ENCODE assay signal across 8 cellular contexts in the genomic region with DNA sequence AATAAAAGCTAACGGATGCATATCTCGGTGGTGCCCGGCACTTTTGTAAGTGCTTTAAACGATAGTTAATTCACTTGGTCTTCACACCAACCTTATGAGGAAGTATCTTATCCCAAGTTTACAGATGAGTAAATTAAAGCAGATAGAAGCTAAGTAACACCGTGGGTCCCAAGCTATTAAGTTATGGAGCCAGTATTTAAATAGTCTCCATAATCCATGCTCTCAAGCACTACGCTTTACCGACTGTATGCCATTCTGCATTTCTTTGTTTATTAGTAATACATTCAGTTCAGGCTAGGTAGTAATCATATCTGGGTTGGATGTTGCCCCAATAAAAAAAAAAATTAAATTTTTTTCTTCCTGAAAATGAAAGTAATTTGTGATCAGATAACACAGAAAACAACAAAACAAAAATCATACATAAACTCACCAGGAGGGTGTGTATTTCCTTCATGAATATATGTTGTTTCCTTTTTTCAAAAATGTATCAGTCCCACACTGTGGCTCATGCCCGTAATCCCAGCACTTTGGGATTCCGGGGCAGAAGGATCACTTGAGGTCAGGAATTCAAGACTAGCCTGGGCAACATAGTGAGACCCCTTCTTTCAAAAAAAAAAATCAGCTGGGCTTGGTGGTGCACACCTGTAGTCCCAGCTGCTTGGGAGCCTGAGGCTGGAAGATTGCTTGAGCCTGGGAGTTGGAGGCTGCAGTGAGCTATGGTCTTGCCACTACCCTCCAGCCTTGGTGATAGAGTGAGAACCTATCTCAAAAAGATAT. TPM values are rescaled to one million over a fixed set of nuclear protein-coding genes. Genes with fewer than 3 reads are reported as not detected.
DNase-seq lines count a peak whose midpoint lies in the region; ATAC-seq and TF ChIP-seq lines count a peak whose summit lies in the region.

No MANE protein-coding gene starts in this region.

- DNase-seq in H9, result no peak
- DNase-seq in fibroblast of pulmonary artery (ENCODE audit: low read depth), result no peak
- DNase-seq in HuH-7.5 (ENCODE audit: low spot score), result no peak

- H3K56ac ChIP-seq in H9 (ENCODE audit: insufficient read length, low read depth, low read length), result no peak overlapping the region

- H3K4me1 ChIP-seq in H9 (ENCODE audit: insufficient read depth, low read length) (no peaks in the 10 kb centered on the region), skeletal muscle satellite cell (ENCODE audit: control insufficient read depth, insufficient read depth, low read length) (peaks cover 4% of the 10 kb centered on the region)

- H2BK12ac ChIP-seq in H9 (ENCODE audit: insufficient read length, low read depth, low read length), result no peak overlapping the region

- H3K9ac ChIP-seq in H9 (ENCODE audit: extremely low read depth, insufficient read length, low read length), result no peak overlapping the region
- H3K9ac ChIP-seq in SU-DHL-6 (ENCODE audit: low read length), result peak overlapping the region; percentile 80
- peak overlapping the region; percentile 88 for H3K9ac ChIP-seq in skeletal muscle satellite cell (ENCODE audit: low read depth, low read length)

- H3K4ac ChIP-seq in H9 (ENCODE audit: low read depth, low read length), result no peak overlapping the region

- no peak overlapping the region for H2AFZ ChIP-seq in H9 (ENCODE audit: low read length)
- H2AFZ ChIP-seq in SU-DHL-6 (ENCODE audit: low read depth, low read length, severe bottlenecking), result peak overlapping the region; percentile 69

- no peak overlapping the region for H2AK5ac ChIP-seq in H9 (ENCODE audit: insufficient read length, low read length)

- H3K18ac ChIP-seq in H9 (ENCODE audit: insufficient read length, low read depth, low read length), result no peak overlapping the region

- no peak overlapping the region for H4K8ac ChIP-seq in H9 (replicated peaks; ENCODE audit: insufficient read length, low read depth, low read length)

- ATAC-seq in GM18868 (IDR thresholded peaks at IDR 0.05; ENCODE audit: unreplicated experiment) (no peak), GM21390 (IDR thresholded peaks at IDR 0.05; ENCODE audit: unreplicated experiment) (no peak), GM19023 (IDR thresholded peaks at IDR 0.05; ENCODE audit: unreplicated experiment) (no peak)

- peaks cover 14% of the 10 kb centered on the region for H3K23me2 ChIP-seq in H9 (ENCODE audit: insufficient read length, low read depth, low read length, poor library complexity, severe bottlenecking)

- H3K27ac Mint-ChIP-seq in H9, result peak overlapping the region in 1 of 3 experiments; percentile 97; a peak in 1 of 7 replicates

- no peak overlapping the region for H4K5ac ChIP-seq in H9 (ENCODE audit: insufficient read length, low read depth, low read length)

- H4K20me1 ChIP-seq in H9 (ENCODE audit: control insufficient read depth, insufficient read depth, insufficient read length) (no peaks in the 10 kb centered on the region), SU-DHL-6 (ENCODE audit: low read depth, low read length) (no peaks in the 10 kb centered on the region; the same call in 1 of the 2 replicates)

- H2BK15ac ChIP-seq in H9 (ENCODE audit: low read depth, low read length), result no peak overlapping the region

- no peak overlapping the region for H3K14ac ChIP-seq in H9 (ENCODE audit: insufficient read depth, low read length)

- H3K79me1 ChIP-seq in H9 (ENCODE audit: insufficient read depth, low read depth, low read length, poor library complexity, severe bottlenecking), result peaks cover 5% of the 10 kb centered on the region

- H3K79me2 ChIP-seq in H9 (ENCODE audit: insufficient read depth, low read length), result peaks cover 14% of the 10 kb centered on the region
- H3K79me2 ChIP-seq in SU-DHL-6 (ENCODE audit: insufficient read depth, low read length), result peaks cover 51% of the 10 kb centered on the region

- H3K9me2 ChIP-seq in SU-DHL-6 (replicated peaks; ENCODE audit: insufficient read depth, low read length), result no peaks in the 10 kb centered on the region

- H4K91ac ChIP-seq in H9 (ENCODE audit: insufficient read length, low read depth, low read length), result no peak overlapping the region

- H3K27me3 ChIP-seq in H9 (ENCODE audit: insufficient read depth, low read length) (no peaks in the 10 kb centered on the region), SU-DHL-6 (ENCODE audit: low read length) (no peaks in the 10 kb centered on the region), skeletal muscle satellite cell (ENCODE audit: control insufficient read depth, insufficient read depth, low read length) (no peaks in the 10 kb centered on the region)

- peak overlapping the region; percentile 98 to 99 for H3K4me3 Mint-ChIP-seq in H9

- TF ChIP-seq CTCF in H9 (conservative IDR thresholded peaks at IDR 0.05) (no peak), SU-DHL-6 (IDR thresholded peaks at IDR 0.05; ENCODE audit: insufficient read depth, low read length, poor library complexity, severe bottlenecking) (no peak), fibroblast of pulmonary artery (IDR thresholded peaks at IDR 0.05; ENCODE audit: low read length, missing control alignments) (no peak)

- H2BK5ac ChIP-seq in H9 (ENCODE audit: insufficient read length, low read length), result no peak overlapping the region

- peaks cover 19 to 43% (median 39%) of the 10 kb centered on the region in 3 experiments for H3K36me3 Mint-ChIP-seq in H9 (ENCODE audit: insufficient read depth in 1 of 3, low read depth in 3 of 3)

- H3K36me3 ChIP-seq in SU-DHL-6 (ENCODE audit: low read length), result peaks cover 7% of the 10 kb centered on the region; the same call in 1 of the 2 replicates
- H3K36me3 ChIP-seq in skeletal muscle satellite cell (ENCODE audit: insufficient read depth, low read length), result peaks cover 11% of the 10 kb centered on the region

- H3K27ac ChIP-seq in H9 (ENCODE audit: insufficient read length, low read depth, low read length), result no peak overlapping the region
- H3K27ac ChIP-seq in SU-DHL-6 (ENCODE audit: low read depth, low read length), result peak overlapping the region; percentile 86

- H3K9me3 ChIP-seq in H9 (ENCODE audit: control insufficient read depth, low read depth, low read length) (peaks cover 22% of the 10 kb centered on the region), SU-DHL-6 (ENCODE audit: insufficient read depth, low read length) (0 out of 2 replicates have a peak, but pooled peaks cover 6% of the 10 kb centered on the region), skeletal muscle satellite cell (replicated peaks; ENCODE audit: low read length) (no peaks in the 10 kb centered on the region)

- H3T11ph ChIP-seq in H9 (ENCODE audit: low read length), result no peak overlapping the region

- H2BK20ac ChIP-seq in H9 (ENCODE audit: low read depth, low read length, poor library complexity, severe bottlenecking), result no peak overlapping the region

- no peak overlapping the region for H3K23ac ChIP-seq in H9 (ENCODE audit: insufficient read length, low read depth, low read length)

- no peak overlapping the region for H2BK120ac ChIP-seq in H9 (ENCODE audit: low read depth, low read length, poor library complexity, severe bottlenecking)

- peaks cover 12 to 13% of the 10 kb centered on the region in 2 experiments for H3K9me3 Mint-ChIP-seq in H9

- WGBS in H9 (ENCODE audit: extremely low coverage, insufficient read length, low lambda C conversion rate), result no CpG with 5 or more reads among the region's 9 CpGs

- H3K4me3 ChIP-seq in SU-DHL-6 (ENCODE audit: insufficient read depth, low read length, poor library complexity, severe bottlenecking) (peak overlapping the region; percentile 69), fibroblast of pulmonary artery (replicated peaks; ENCODE audit: low read depth, low read length) (peak overlapping the region; percentile 84), skeletal muscle satellite cell (ENCODE audit: low read length) (peak overlapping the region; percentile 77)

- H3K4me1 Mint-ChIP-seq in H9, result peaks cover 12 to 17% of the 10 kb centered on the region in 2 experiments

- H3K4me2 ChIP-seq in H9 (ENCODE audit: insufficient read depth, insufficient read length, low read length) (peak overlapping the region; percentile 90), SU-DHL-6 (ENCODE audit: low read depth, low read length, poor library complexity, severe bottlenecking) (peak overlapping the region; percentile 96), skeletal muscle satellite cell (ENCODE audit: low read length) (peak overlapping the region; percentile 81)

- H3K27me3 Mint-ChIP-seq in H9 (ENCODE audit: low read depth), result no peaks in the 10 kb centered on the region; the same call in 1 of the 2 replicates

- peaks cover 6% of the 10 kb centered on the region for H3F3A ChIP-seq in SU-DHL-6 (ENCODE audit: insufficient read depth)

RNA-seq across cellular contexts. Expression of a gene that starts 1.4 kb away (rescaled TPM):
- 153 and 163 TPM in 2 replicates for total RNA-seq in H9 (2021)
- total RNA-seq in skeletal muscle satellite cell (2012; rRNA removed), result 106 and 124 TPM in 2 replicates

RNA-seq across cellular contexts. Expression of a gene that starts 36.6 kb away (rescaled TPM):
- total RNA-seq in H9 (2021), result 558 and 568 TPM in 2 replicates
- total RNA-seq in skeletal muscle satellite cell (2012; rRNA removed), result 10.5 and 12.7 TPM in 2 replicates

RNA-seq across cellular contexts. Expression of a gene that starts 38.5 kb away (rescaled TPM):
- total RNA-seq in H9 (2021), result 2.1 and 2.5 TPM in 2 replicates
- total RNA-seq in skeletal muscle satellite cell (2012; rRNA removed), result 0.76 and 2.2 TPM in 2 replicates
